ENCODE assay signal across 14 cellular contexts in the genomic region with DNA sequence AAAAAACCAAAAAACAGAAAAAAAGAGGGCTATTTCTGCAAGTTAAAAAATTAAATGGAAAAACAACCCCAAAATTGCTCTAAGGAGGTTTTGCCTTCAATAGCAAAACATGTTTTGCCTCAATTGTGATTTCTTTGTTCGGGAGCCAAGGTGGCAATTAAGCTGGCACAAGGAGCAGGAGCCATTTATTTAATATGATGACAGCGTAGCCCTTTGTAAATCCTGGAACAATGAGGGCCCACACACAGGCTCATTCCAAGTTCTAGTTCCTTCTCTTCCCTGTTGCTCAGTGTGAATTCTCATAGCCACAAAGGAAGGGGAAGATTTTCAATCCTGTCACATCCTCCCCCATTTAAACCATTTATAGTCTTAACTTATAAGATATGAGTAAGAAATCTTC.
A peak's percentile ranks its signal among the peaks of the same experiment; 100 is the strongest.
DNase-seq lines count a peak whose midpoint lies in the region; ATAC-seq lines count a peak whose summit lies in the region.
"Had no signal": no experiment of that assay in that cellular context is flagged by ENCODE, and none has a peak within 500 bp of the region (broad histone marks: within the 10 kb centered on the region; RNA-seq: fewer than 3 reads in every experiment).

No MANE protein-coding gene starts in this region.

- DNase-seq in NCI-H1417 (lab: John Stamatoyannopoulos, UW) (peak in 2 of 3 experiments; percentile 53 to 89), NCI-H748 (lab: John Stamatoyannopoulos, UW; ENCODE audit: unreplicated experiment) (peak; percentile 83), globus pallidus (ENCODE audit: low spot score) (peak; percentile 80), putamen (ENCODE audit: low spot score) (peak; percentile 60), DMS 273 treated with DMSO at 0.1 percent for 48 hours (lab: John Stamatoyannopoulos, UW) (no peak), NCI-H524 (lab: John Stamatoyannopoulos, UW) (no peak)
- no peak for DNase-seq in activated CD8-positive, alpha-beta memory T cell treated with anti-CD3 and anti-CD28 coated beads, Interleukin-2, amount 50 U/mL, for 4 hours
- DNase-seq: activated naive CD4-positive, alpha-beta T cell treated with anti-CD3 and anti-CD28 coated beads, Interleukin-2, amount 50 U/mL, for 16 hours; KG1; kidney glomerular epithelial cell; NCI-H1694; PC-9; right cardiac atrium had no signal

- no peak for ATAC-seq in GM18517 (IDR thresholded peaks at IDR 0.05; ENCODE audit: unreplicated experiment)
- ATAC-seq: right cardiac atrium had no signal

Comparison
In these comparisons a context has a peak if more than half of its experiments do, and no peak if none do; other contexts are left out.
1. DNase-seq: peak in NCI-H1417 (2 of 3), NCI-H748 (single experiment), globus pallidus (single experiment) and putamen (single experiment); none in activated CD8-positive, alpha-beta memory T cell treated with anti-CD3 and anti-CD28 coated beads, Interleukin-2, amount 50 U/mL, for 4 hours (single experiment), DMS 273 treated with DMSO at 0.1 percent for 48 hours (single experiment) and NCI-H524 (0 of 2).